1 cellular context compared by ENCODE assay signal in genomic region chr19:41323430-41324125, GRCh38.
TF ChIP-seq lines count a peak whose summit lies in the region.

No MANE protein-coding gene starts in this region.

TF ChIP-seq in K562, 482 proteins besides CTCF, POLR2A, EP300 and RAD21 (continued from another document and continues in another):
- TF ChIP-seq KLF16 (IDR thresholded peaks at IDR 0.05) (peak; percentile 79), KAT8 (IDR thresholded peaks at IDR 0.05; ENCODE audit: low read depth) (no peak), KLF10 (CRISPR knock-in tag; IDR thresholded peaks at IDR 0.05) (no peak), TCF7L2 (IDR thresholded peaks at IDR 0.05; ENCODE audit: low read depth, low read length) (no peak), FOXJ2 (tag; IDR thresholded peaks at IDR 0.05) (peak; percentile 84), NR0B1 (IDR thresholded peaks at IDR 0.05; ENCODE audit: partially characterized antibody) (no peak), PBX2 (CRISPR knock-in tag; IDR thresholded peaks at IDR 0.05; ENCODE audit: low read depth) (no peak), PBX2 (tag; conservative IDR thresholded peaks at IDR 0.05; ENCODE audit: low read depth) (0 out of 2 replicates have a peak, but pooled peaks have one; percentile 5), NELFE (IDR thresholded peaks at IDR 0.05; ENCODE audit: insufficient read depth, insufficient read length) (no peak), TCF15 (CRISPR knock-in tag; IDR thresholded peaks at IDR 0.05) (no peak), MYBL2 (IDR thresholded peaks at IDR 0.05; ENCODE audit: low read depth) (no peak), MYBL2 (CRISPR knock-in tag; IDR thresholded peaks at IDR 0.05; ENCODE audit: borderline replicate concordance) (no peak), MTF1 (CRISPR knock-in tag; IDR thresholded peaks at IDR 0.05; ENCODE audit: borderline replicate concordance) (no peak), NR2C2 (CRISPR knock-in tag; IDR thresholded peaks at IDR 0.05) (no peak), NR2C2 (tag; IDR thresholded peaks at IDR 0.05) (peak; percentile 78), NKRF (IDR thresholded peaks at IDR 0.05; ENCODE audit: borderline replicate concordance) (no peak; the same call in 1 of the 2 replicates), HBP1 (CRISPR knock-in tag; IDR thresholded peaks at IDR 0.05) (no peak), FOXP4 (CRISPR knock-in tag; IDR thresholded peaks at IDR 0.05; ENCODE audit: borderline replicate concordance) (no peak; the same call in 1 of the 2 replicates), AFF1 (IDR thresholded peaks at IDR 0.05; ENCODE audit: low read depth in 1 of 2, partially characterized antibody in 2 of 2) (peak in 1 of 2 experiments; percentile 57), EHMT2 (IDR thresholded peaks at IDR 0.05) (no peak), NUFIP1 (IDR thresholded peaks at IDR 0.05; ENCODE audit: partially characterized antibody) (no peak), ZBTB26 (CRISPR knock-in tag; IDR thresholded peaks at IDR 0.05) (no peak), ZBTB9 (CRISPR knock-in tag; IDR thresholded peaks at IDR 0.05) (no peak; the same call in 1 of the 2 replicates), MCM7 (IDR thresholded peaks at IDR 0.05) (no peak), GTF2E2 (tag; IDR thresholded peaks at IDR 0.05) (0 out of 2 replicates have a peak, but pooled peaks have one; percentile 35), TGIF2 (CRISPR knock-in tag; IDR thresholded peaks at IDR 0.05) (no peak), CHD4 (IDR thresholded peaks at IDR 0.05; ENCODE audit: insufficient read depth, insufficient replicate concordance, low read depth, low read length, poor library complexity, severe bottlenecking) (peak; percentile 44), ZNF175 (CRISPR knock-in tag; IDR thresholded peaks at IDR 0.05; ENCODE audit: low read depth) (peak; percentile 70; the same call in 1 of the 2 replicates), JUN (IDR thresholded peaks at IDR 0.05; ENCODE audit: borderline replicate concordance, low read depth, low read length) (peak; percentile 93), JUN (CRISPR knock-in tag; IDR thresholded peaks at IDR 0.05; ENCODE audit: borderline replicate concordance) (no peak; the same call in 1 of the 2 replicates), ZNF354B (CRISPR knock-in tag; IDR thresholded peaks at IDR 0.05) (no peak), CBFA2T3 (IDR thresholded peaks at IDR 0.05) (peak; percentile 90), FOXK2 (conservative IDR thresholded peaks at IDR 0.05 in 1 of 2, IDR thresholded peaks at IDR 0.05 in 1 of 2; ENCODE audit: low read depth in 2 of 2) (peak; percentile 98 to 99), PRPF4 (IDR thresholded peaks at IDR 0.05; ENCODE audit: insufficient read depth, low read depth, low read length, poor library complexity, severe bottlenecking) (no peak), CHD1 (IDR thresholded peaks at IDR 0.05; ENCODE audit: low read length) (no peak), SP1 (CRISPR knock-in tag; IDR thresholded peaks at IDR 0.05) (no peak), DLX4 (CRISPR knock-in tag; IDR thresholded peaks at IDR 0.05) (no peak), SLC30A9 (CRISPR knock-in tag; IDR thresholded peaks at IDR 0.05) (no peak), GMEB1 (CRISPR knock-in tag; IDR thresholded peaks at IDR 0.05) (peak; percentile 45), FOSL1 (tag; conservative IDR thresholded peaks at IDR 0.05) (peak; percentile 98), E2F1 (CRISPR knock-in tag; IDR thresholded peaks at IDR 0.05) (peak; percentile 44; the same call in 1 of the 2 replicates)
